Comparison of ENCODE assay signal across 8 cellular contexts in genomic region chr19:3557461-3558248, GRCh38. TPM values are rescaled to one million over a fixed set of nuclear protein-coding genes. Genes with fewer than 3 reads are reported as not detected.
DNase-seq lines count a peak whose midpoint lies in the region; ATAC-seq and TF ChIP-seq lines count a peak whose summit lies in the region.

MFSD12 (minus strand) TSS chr19:3557586; CDS start chr19:3557403, 183 bp downstream.

- no peak for TF ChIP-seq CTCF in OCI-LY1 (IDR thresholded peaks at IDR 0.05; ENCODE audit: low read length)
- TF ChIP-seq CTCF in epithelial cell of esophagus (IDR thresholded peaks at IDR 0.05; ENCODE audit: insufficient read depth, low read depth, low read length, missing control alignments), result no peak

- H2AFZ ChIP-seq in OCI-LY1 (ENCODE audit: low read length), result peak within 1 kb of the TSS; percentile 94; the same call in 1 of the 2 replicates

- no peaks in the 10 kb centered on the region for H4K20me1 ChIP-seq in OCI-LY1 (ENCODE audit: insufficient read depth, low read length)

- peak; percentile 69 for DNase-seq in DMS 273 treated with DMSO at 0.1 percent for 48 hours (lab: John Stamatoyannopoulos, UW)
- peak; percentile 98 for DNase-seq in HuH-7 (ENCODE audit: low spot score)
- DNase-seq in activated T-cell treated with anti-CD3 and anti-CD28 coated beads for 1 hour (ENCODE audit: low read depth), result peak; percentile 94
- peak; percentile 96 for DNase-seq in epithelial cell of esophagus (ENCODE audit: low read depth)
- peak; percentile 94 for DNase-seq in mucosa of gallbladder (ENCODE audit: low spot score)
- peak; percentile 93 for DNase-seq in stimulated activated CD8-positive, alpha-beta memory T cell treated with anti-CD3 and anti-CD28 coated beads, Interleukin-4, amount 100 ng/mL, for 24 hours (ENCODE audit: low read depth)

- no peaks in the 10 kb centered on the region for H3K9me3 ChIP-seq in OCI-LY1 (ENCODE audit: low read length)

- H3K27me3 ChIP-seq in OCI-LY1 (ENCODE audit: insufficient read depth, low read length), result no peaks in the 10 kb centered on the region

- H3K9me2 ChIP-seq in OCI-LY1 (ENCODE audit: low read depth, low read length), result no peaks in the 10 kb centered on the region

- H3K4me3 ChIP-seq in OCI-LY1 (ENCODE audit: low read depth, low read length, poor library complexity, severe bottlenecking) (peak within 1 kb of the TSS; percentile 76), epithelial cell of esophagus (ENCODE audit: low read length) (peak within 1 kb of the TSS; percentile 80)

- peak within 1 kb of the TSS; percentile 96 for H3K4me2 ChIP-seq in OCI-LY1 (ENCODE audit: low read length)

- H3K79me2 ChIP-seq in OCI-LY1 (ENCODE audit: insufficient read depth, low read length), result no peaks in the 10 kb centered on the region

- H3K36me3 ChIP-seq in OCI-LY1 (ENCODE audit: insufficient read depth, low read length), result no peaks in the 10 kb centered on the region

- peak within 1 kb of the TSS; percentile 74 for H3K9ac ChIP-seq in OCI-LY1 (ENCODE audit: low read length)

- ATAC-seq in GM21526 (IDR thresholded peaks at IDR 0.05; ENCODE audit: low FRiP score, unreplicated experiment), result peak; percentile 75

- H3K27ac ChIP-seq in OCI-LY1 (ENCODE audit: low read depth, low read length, poor library complexity, severe bottlenecking), result no peak within 1 kb of the TSS

- H3K4me1 ChIP-seq in OCI-LY1 (ENCODE audit: insufficient read depth, low read length, severe bottlenecking), result peaks cover 40% of the 10 kb centered on the region

- H3F3A ChIP-seq in OCI-LY1 (ENCODE audit: insufficient read depth, low read length), result no peaks in the 10 kb centered on the region

RNA-seq across cellular contexts. Expression of gene MFSD12, which starts in this region (rescaled TPM):
- total RNA-seq in mucosa of gallbladder, result 64.1 TPM
